22 cellular contexts compared by ENCODE assay signal in genomic region chr12:39173689-39174088, GRCh38.
DNase-seq lines count a peak whose midpoint lies in the region; ATAC-seq, FAIRE-seq and TF ChIP-seq lines count a peak whose summit lies in the region.
"Had no signal": no experiment of that assay in that cellular context is flagged by ENCODE, and none has a peak within 500 bp of the region (broad histone marks: within the 10 kb centered on the region; RNA-seq: fewer than 3 reads in every experiment).

No MANE protein-coding gene starts in this region.

- no peak for TF ChIP-seq CTCF in fibroblast of mammary gland (conservative IDR thresholded peaks at IDR 0.05; ENCODE audit: control insufficient read depth, insufficient read depth, low read depth, low read length)
- no peak for TF ChIP-seq CTCF in CD8-positive, alpha-beta T cell (IDR thresholded peaks at IDR 0.05)

- peak; percentile 17 for FAIRE-seq in GM12892 (lab: Jason Lieb, UNC)
- FAIRE-seq: TTC549 had no signal

- H3K27me3 Mint-ChIP-seq in CD8-positive, alpha-beta T cell (ENCODE audit: low read depth) = no peaks in the 10 kb centered on the region
- H3K27me3 Mint-ChIP-seq: activated CD4-positive, alpha-beta T cell treated with anti-CD3 and anti-CD28 coated beads for 36 hours; activated naive CD8-positive, alpha-beta T cell treated with anti-CD3 and anti-CD28 coated beads, Interleukin-2, amount 50 U/mL, for 24 hours; CD4-positive, CD25-positive, alpha-beta regulatory T cell; stimulated activated naive B cell treated with anti-CD40 and anti-IgM and Interleukin-4, amounts not matched to agents 10 μg/mL and 1 μg/mL and 100 μg/mL, for 72 hours had no signal

- no peak overlapping the region for H3K27ac Mint-ChIP-seq in CD8-positive, alpha-beta T cell
- H3K27ac Mint-ChIP-seq: activated CD4-positive, alpha-beta T cell treated with anti-CD3 and anti-CD28 coated beads for 36 hours; activated naive CD8-positive, alpha-beta T cell treated with anti-CD3 and anti-CD28 coated beads, Interleukin-2, amount 50 U/mL, for 24 hours; activated T-helper 17 cell treated with anti-CD3 and anti-CD28 coated beads, Interleukin-2, amount 50 U/mL, for 72 hours; CD4-positive, CD25-positive, alpha-beta regulatory T cell; stimulated activated naive B cell treated with anti-CD40 and anti-IgM and Interleukin-4, amounts not matched to agents 10 μg/mL and 1 μg/mL and 100 μg/mL, for 72 hours had no signal

- ATAC-seq in GM19324 (IDR thresholded peaks at IDR 0.05; ENCODE audit: low FRiP score, unreplicated experiment) (peak; percentile 47), HG03432 (IDR thresholded peaks at IDR 0.05; ENCODE audit: unreplicated experiment) (peak; percentile 84)
- ATAC-seq in CD8-positive, alpha-beta T cell = no peak
- ATAC-seq: activated CD4-positive, alpha-beta T cell treated with anti-CD3 and anti-CD28 coated beads for 36 hours; activated naive CD8-positive, alpha-beta T cell treated with anti-CD3 and anti-CD28 coated beads, Interleukin-2, amount 50 U/mL, for 24 hours; activated T-helper 17 cell treated with anti-CD3 and anti-CD28 coated beads, Interleukin-2, amount 50 U/mL, for 72 hours; stimulated activated naive B cell treated with anti-CD40 and anti-IgM and Interleukin-4, amounts not matched to agents 10 μg/mL and 1 μg/mL and 100 μg/mL, for 72 hours had no signal

- H3K4me3 ChIP-seq in fibroblast of mammary gland (ENCODE audit: control insufficient read depth, low read depth, low read length) = no peak overlapping the region
- H3K4me3 ChIP-seq in CD8-positive, alpha-beta T cell (ENCODE audit: low read depth, low read length) = no peak overlapping the region
- H3K4me3 ChIP-seq: left ventricle myocardium inferior, transverse colon had no signal

- no peaks in the 10 kb centered on the region for H3K36me3 ChIP-seq in CD8-positive, alpha-beta T cell (ENCODE audit: insufficient read depth, low read length)
- H3K36me3 ChIP-seq: left ventricle myocardium inferior, neutrophil, transverse colon had no signal

- TF ChIP-seq POLR2A in GM12892 (IDR thresholded peaks at IDR 0.05; ENCODE audit: low read depth, low read length) = no peak

- H3K9me3 ChIP-seq in CD8-positive, alpha-beta T cell (ENCODE audit: low read length) = no peaks in the 10 kb centered on the region
- H3K9me3 ChIP-seq: left ventricle myocardium inferior, neutrophil, transverse colon had no signal

- no peaks in the 10 kb centered on the region for H3K27me3 ChIP-seq in CD8-positive, alpha-beta T cell (ENCODE audit: insufficient read depth, low read length)
- H3K27me3 ChIP-seq: neutrophil, transverse colon had no signal

- H3K9me3 Mint-ChIP-seq in CD8-positive, alpha-beta T cell = peaks cover 2% of the 10 kb centered on the region
- H3K9me3 Mint-ChIP-seq: activated naive CD8-positive, alpha-beta T cell treated with anti-CD3 and anti-CD28 coated beads, Interleukin-2, amount 50 U/mL, for 24 hours had no signal

- intact Hi-C loops in head of caudate nucleus (cut with DNase I) = no loop called here
- intact Hi-C loops in CD8-positive, alpha-beta T cell (cut with DNase I, micrococcal nuclease) = no loop called here

- H3K36me3 Mint-ChIP-seq in CD8-positive, alpha-beta T cell = no peaks in the 10 kb centered on the region
- H3K36me3 Mint-ChIP-seq: CD4-positive, CD25-positive, alpha-beta regulatory T cell; stimulated activated naive B cell treated with anti-CD40 and anti-IgM and Interleukin-4, amounts not matched to agents 10 μg/mL and 1 μg/mL and 100 μg/mL, for 72 hours had no signal

- H3K4me1 Mint-ChIP-seq in CD8-positive, alpha-beta T cell (ENCODE audit: low read depth) = no peaks in the 10 kb centered on the region
- H3K4me1 Mint-ChIP-seq: activated CD4-positive, alpha-beta T cell treated with anti-CD3 and anti-CD28 coated beads for 36 hours; activated naive CD8-positive, alpha-beta T cell treated with anti-CD3 and anti-CD28 coated beads, Interleukin-2, amount 50 U/mL, for 24 hours; activated T-helper 17 cell treated with anti-CD3 and anti-CD28 coated beads, Interleukin-2, amount 50 U/mL, for 72 hours; CD4-positive, CD25-positive, alpha-beta regulatory T cell; stimulated activated naive B cell treated with anti-CD40 and anti-IgM and Interleukin-4, amounts not matched to agents 10 μg/mL and 1 μg/mL and 100 μg/mL, for 72 hours had no signal

- no peaks in the 10 kb centered on the region for H3K4me1 ChIP-seq in CD8-positive, alpha-beta T cell (ENCODE audit: insufficient read depth, low read length)
- H3K4me1 ChIP-seq: left ventricle myocardium inferior, transverse colon had no signal

- no peak overlapping the region for H3K27ac ChIP-seq in CD8-positive, alpha-beta T cell (ENCODE audit: low read depth, low read length)
- H3K27ac ChIP-seq: left ventricle myocardium inferior, neutrophil, transverse colon had no signal

- no peak overlapping the region for H3K4me3 Mint-ChIP-seq in CD8-positive, alpha-beta T cell
- H3K4me3 Mint-ChIP-seq: activated CD4-positive, alpha-beta T cell treated with anti-CD3 and anti-CD28 coated beads for 36 hours; activated naive CD8-positive, alpha-beta T cell treated with anti-CD3 and anti-CD28 coated beads, Interleukin-2, amount 50 U/mL, for 24 hours; activated T-helper 17 cell treated with anti-CD3 and anti-CD28 coated beads, Interleukin-2, amount 50 U/mL, for 72 hours; CD4-positive, CD25-positive, alpha-beta regulatory T cell; stimulated activated naive B cell treated with anti-CD40 and anti-IgM and Interleukin-4, amounts not matched to agents 10 μg/mL and 1 μg/mL and 100 μg/mL, for 72 hours had no signal

- no peak for DNase-seq in GM12892 (ENCODE audit: insufficient read length)
- peak; percentile 2 for DNase-seq in fibroblast of mammary gland (ENCODE audit: low read depth)
- no peak for DNase-seq in pons (ENCODE audit: low spot score)
- no peak for DNase-seq in NCI-H510A treated with DMSO at 0.1 percent for 48 hours (lab: John Stamatoyannopoulos, UW)
- DNase-seq in head of caudate nucleus = no peak
- DNase-seq in CD8-positive, alpha-beta T cell = no peak
- DNase-seq: activated CD4-positive, alpha-beta T cell treated with anti-CD3 and anti-CD28 coated beads for 36 hours; activated naive CD8-positive, alpha-beta T cell treated with anti-CD3 and anti-CD28 coated beads, Interleukin-2, amount 50 U/mL, for 24 hours; CD4-positive, CD25-positive, alpha-beta regulatory T cell; DMS79; erythroblast; H7; left ventricle myocardium inferior; NCI-H1436; stimulated activated CD4-positive, alpha-beta T cell treated with anti-CD3 and anti-CD28 coated beads, Interleukin-15, amount 100 ng/mL, for 24 hours; stimulated activated naive B cell treated with anti-CD40 and anti-IgM and Interleukin-4, amounts not matched to agents 10 μg/mL and 1 μg/mL and 100 μg/mL, for 72 hours; transverse colon had no signal

- CTCF ChIA-PET in CD8-positive, alpha-beta T cell (lab: Charles Lee) = no interaction called here

- POLR2A ChIA-PET in CD8-positive, alpha-beta T cell (lab: Charles Lee) = no interaction called here
